30 cellular contexts compared by ENCODE assay signal in genomic region chr20:9457055-9457454, GRCh38. TPM values are rescaled to one million over a fixed set of nuclear protein-coding genes. Genes with fewer than 3 reads are reported as not detected.
A peak's percentile ranks its signal among the peaks of the same experiment; 100 is the strongest.
DNase-seq lines count a peak whose midpoint lies in the region; ATAC-seq and TF ChIP-seq lines count a peak whose summit lies in the region.
"Had no signal": no experiment of that assay in that cellular context is flagged by ENCODE, and none has a peak within 500 bp of the region (broad histone marks: within the 10 kb centered on the region; RNA-seq: fewer than 3 reads in every experiment).

No MANE protein-coding gene starts in this region.

- H3K9me3 ChIP-seq in left lung: no peaks in the 10 kb centered on the region
- H3K9me3 ChIP-seq: BE2C, suprapubic skin had no signal

- no peak for TF ChIP-seq CTCF in left lung (IDR thresholded peaks at IDR 0.05)

- intact Hi-C loops in left lung (cut with DNase I): no loop called here

- H3K27me3 ChIP-seq in left lung: no peaks in the 10 kb centered on the region
- H3K27me3 ChIP-seq: BE2C, suprapubic skin had no signal

- H3K4me3 ChIP-seq in left lung: no peak overlapping the region
- H3K4me3 ChIP-seq: K562, suprapubic skin had no signal

- peak; percentile 49 to 50 for DNase-seq in AML-193 (lab: John Stamatoyannopoulos, UW)
- DNase-seq in NOMO-1 treated with DMSO at 0.1 percent for 48 hours (lab: John Stamatoyannopoulos, UW; ENCODE audit: unreplicated experiment): peak; percentile 73
- no peak for DNase-seq in activated CD4-positive, alpha-beta T cell treated with anti-CD3 and anti-CD28 coated beads, Interleukin-2, amount 50 U/mL, for 1 hour
- no peak for DNase-seq in left lung
- no peak for DNase-seq in AG08395 (ENCODE audit: low spot score)
- no peak for DNase-seq in A172 (ENCODE audit: low spot score)
- DNase-seq: 8988T; activated CD4-positive, alpha-beta T cell treated with anti-CD3 and anti-CD28 coated beads, Interleukin-2, amount 50 U/mL, for 4 hours; activated effector memory CD4-positive, alpha-beta T cell treated with Interleukin-2 at 50 U/mL for 16 hours; activated naive CD8-positive, alpha-beta T cell treated with anti-CD3 and anti-CD28 coated beads for 36 hours; BE2C; caudate nucleus; islet precursor cell; naive thymus-derived CD8-positive, alpha-beta T cell; NCI-H1048; NCI-H1694 treated with DMSO at 0.1 percent for 48 hours; NCI-H526; occipital lobe; small intestine; stimulated activated CD4-positive, alpha-beta T cell treated with anti-CD3 and anti-CD28 coated beads, Interleukin-2, amount 100 ng/mL, for 24 hours had no signal

- H3K27ac ChIP-seq in left lung: no peak overlapping the region
- H3K27ac ChIP-seq: suprapubic skin had no signal

- ATAC-seq in GM18870 (IDR thresholded peaks at IDR 0.05; ENCODE audit: unreplicated experiment): peak; percentile 66
- peak; percentile 53 for ATAC-seq in HG03159 (IDR thresholded peaks at IDR 0.05; ENCODE audit: unreplicated experiment)
- ATAC-seq in left lung: no peak
- ATAC-seq: HCT116; K562; naive thymus-derived CD8-positive, alpha-beta T cell; SK-N-SH treated with all-trans-retinoic acid at 6 μM for 48 hours; stimulated activated memory B cell treated with anti-CD40 and anti-IgM and Interleukin-4, amounts not matched to agents 10 μg/mL and 1 μg/mL and 100 μg/mL, for 72 hours; WTC11 had no signal

- H3K4me1 ChIP-seq in left lung: no peaks in the 10 kb centered on the region
- H3K4me1 ChIP-seq: BE2C, suprapubic skin had no signal

- H3K36me3 ChIP-seq in left lung: no peaks in the 10 kb centered on the region

RNA-seq across cellular contexts. Expression of gene LAMP5, which starts 57.3 kb away (rescaled TPM):
- total RNA-seq in left lung: 1 to 10 TPM in 1 of 2 donors, under 1 TPM in 1; 0.47 to 5.3 TPM
- not detected in 2 replicates for total RNA-seq in A172 (2014; rRNA removed; shearing (Covaris generic))
- total RNA-seq: activated naive CD8-positive, alpha-beta T cell treated with anti-CD3 and anti-CD28 coated beads for 36 hours; HT1080; K562; naive thymus-derived CD8-positive, alpha-beta T cell; T-helper 2 cell treated with Interferon-gamma antibody and Interleukin-4, amounts not matched to agents 100 ng/mL and 5 ng/mL, for 36 hours had no signal

Comparison
In these comparisons a context has a peak if more than half of its experiments do, and no peak if none do; other contexts are left out.
1. DNase-seq: peak in AML-193 (2 of 2) and NOMO-1 treated with DMSO at 0.1 percent for 48 hours (single experiment); none in activated CD4-positive, alpha-beta T cell treated with anti-CD3 and anti-CD28 coated beads, Interleukin-2, amount 50 U/mL, for 1 hour (single experiment), left lung (0 of 2), AG08395 (single experiment) and A172 (single experiment).